8 cellular contexts compared by ENCODE assay signal in genomic region chr2:27016801-27017325, GRCh38. TPM values are rescaled to one million over a fixed set of nuclear protein-coding genes. Genes with fewer than 3 reads are reported as not detected.
DNase-seq lines count a peak whose midpoint lies in the region; ATAC-seq and TF ChIP-seq lines count a peak whose summit lies in the region.

No MANE protein-coding gene starts in this region.

- H3K27me3 ChIP-seq in CD4-positive, CD25-positive, alpha-beta regulatory T cell (ENCODE audit: control insufficient read depth, insufficient read depth, low read length), result no peaks in the 10 kb centered on the region
- H3K27me3 ChIP-seq in fibroblast of lung (ENCODE audit: control insufficient read depth, insufficient read depth, low read length) (no peaks in the 10 kb centered on the region), neural cell (ENCODE audit: insufficient read depth, low read depth, low read length) (no peaks in the 10 kb centered on the region)

- peak; percentile 29; the same call in 1 of the 2 replicates for TF ChIP-seq CTCF in HEK293 (tag by site-specific recombination; IDR thresholded peaks at IDR 0.05)
- peak; percentile 67 to 68 for TF ChIP-seq CTCF in fibroblast of lung (conservative IDR thresholded peaks at IDR 0.05 in 1 of 2, IDR thresholded peaks at IDR 0.05 in 1 of 2; ENCODE audit: low read depth in 1 of 2, low read length in 2 of 2)
- peak; percentile 71 for TF ChIP-seq CTCF in neural cell (IDR thresholded peaks at IDR 0.05; ENCODE audit: poor library complexity, severe bottlenecking)
- TF ChIP-seq CTCF in type B pancreatic cell (conservative IDR thresholded peaks at IDR 0.05), result peak; percentile 83

- no peak overlapping the region for H3K4me3 Mint-ChIP-seq in CD4-positive, CD25-positive, alpha-beta regulatory T cell
- no peak overlapping the region for H3K4me3 Mint-ChIP-seq in type B pancreatic cell

- no peaks in the 10 kb centered on the region for H3K4me1 Mint-ChIP-seq in CD4-positive, CD25-positive, alpha-beta regulatory T cell
- peaks cover 29% of the 10 kb centered on the region for H3K4me1 Mint-ChIP-seq in type B pancreatic cell (ENCODE audit: unreplicated experiment)

- H2AFZ ChIP-seq in fibroblast of lung (ENCODE audit: low read length) (no peak overlapping the region), neural cell (ENCODE audit: low read depth, low read length) (no peak overlapping the region)

- no peak overlapping the region for H3K4me2 ChIP-seq in fibroblast of lung (ENCODE audit: extremely low read depth, insufficient read depth, low read length)
- no peak overlapping the region for H3K4me2 ChIP-seq in neural cell (ENCODE audit: low read length)

- no peak for ATAC-seq in CD4-positive, CD25-positive, alpha-beta regulatory T cell (ENCODE audit: low read depth in 2 of 2)
- no peak for ATAC-seq in HG03175 (IDR thresholded peaks at IDR 0.05; ENCODE audit: unreplicated experiment)

- TF ChIP-seq RAD21 in neural cell (conservative IDR thresholded peaks at IDR 0.05), result peak; percentile 69

- no peaks in the 10 kb centered on the region for H3K79me2 ChIP-seq in fibroblast of lung (ENCODE audit: control insufficient read depth, insufficient read depth, low read length)
- no peaks in the 10 kb centered on the region for H3K79me2 ChIP-seq in neural cell (replicated peaks; ENCODE audit: insufficient read depth, low read length)

- no peak for TF ChIP-seq EP300 in neural cell (conservative IDR thresholded peaks at IDR 0.05; ENCODE audit: poor library complexity, severe bottlenecking)

- H3K9me3 ChIP-seq in CD4-positive, CD25-positive, alpha-beta regulatory T cell (ENCODE audit: control insufficient read depth in 2 of 2, low read length in 2 of 2), result no peaks in the 10 kb centered on the region
- no peaks in the 10 kb centered on the region for H3K9me3 ChIP-seq in HEK293 (ENCODE audit: control insufficient read depth, insufficient read depth, low read depth, low read length)
- no peaks in the 10 kb centered on the region for H3K9me3 ChIP-seq in fibroblast of lung (ENCODE audit: control insufficient read depth, insufficient read depth, low read depth, low read length)
- no peaks in the 10 kb centered on the region for H3K9me3 ChIP-seq in neural cell (ENCODE audit: low read length)

- no peaks in the 10 kb centered on the region for H3K9me2 ChIP-seq in neural cell (ENCODE audit: insufficient read depth, low read length)

- POLR2A ChIA-PET in HEK293 (lab: Yijun Ruan, JAX), result interaction anchor here (0.5 to 1.3 kb wide), 6 partner anchors 34 to 1427 kb away, joined by 3 to 12 read pairs (median 4); no protein-coding TSS in a partner anchor

- H3K27ac ChIP-seq in CD4-positive, CD25-positive, alpha-beta regulatory T cell (ENCODE audit: insufficient read depth, low read length, poor library complexity, severe bottlenecking), result no peak overlapping the region
- H3K27ac ChIP-seq in HEK293 (ENCODE audit: extremely low read depth, low read depth, low read length) (no peak overlapping the region), fibroblast of lung (ENCODE audit: insufficient read depth, low read length) (no peak overlapping the region), neural cell (ENCODE audit: low read length) (no peak overlapping the region)

- peak in 2 of 3 donors; percentile 10 to 65 for DNase-seq in CD4-positive, CD25-positive, alpha-beta regulatory T cell
- peak; percentile 66 for DNase-seq in NCI-H748 (lab: John Stamatoyannopoulos, UW; ENCODE audit: unreplicated experiment)
- peak; percentile 32 for DNase-seq in activated T-cell treated with anti-CD3 and anti-CD28 coated beads for 24 hours (ENCODE audit: low read depth)
- peak; percentile 63 to 80 for DNase-seq in fibroblast of lung (ENCODE audit: low read depth in 2 of 2)
- no peak for DNase-seq in type B pancreatic cell (ENCODE audit: extremely low spot score, unreplicated experiment)

- CTCF ChIA-PET in HEK293 (lab: Yijun Ruan, JAX), result interaction anchor here (0.6 to 10.1 kb wide), 43 partner anchors 9 to 892 kb away, joined by 3 to 307 read pairs (median 4); partner anchors contain the start of gene ABHD1

- H3K27ac Mint-ChIP-seq in CD4-positive, CD25-positive, alpha-beta regulatory T cell, result no peak overlapping the region
- H3K27ac Mint-ChIP-seq in type B pancreatic cell, result no peak overlapping the region

- no peaks in the 10 kb centered on the region for H3K36me3 ChIP-seq in CD4-positive, CD25-positive, alpha-beta regulatory T cell (ENCODE audit: control insufficient read depth, insufficient read depth, low read length)
- H3K36me3 ChIP-seq in HEK293 (ENCODE audit: control insufficient read depth in 2 of 2, insufficient read depth in 1 of 2, low read length in 2 of 2) (peaks cover 0 to 2% of the 10 kb centered on the region in 2 experiments; a peak in 1 of 3 replicates), fibroblast of lung (ENCODE audit: control insufficient read depth, insufficient read depth, low read length) (no peaks in the 10 kb centered on the region), neural cell (ENCODE audit: insufficient read depth, low read length) (no peaks in the 10 kb centered on the region)

- H3K9ac ChIP-seq in fibroblast of lung (ENCODE audit: insufficient read depth, low read length) (no peak overlapping the region), neural cell (ENCODE audit: low read length) (no peak overlapping the region)

- H4K20me1 ChIP-seq in fibroblast of lung (ENCODE audit: control insufficient read depth, extremely low read depth, insufficient read depth, low read length) (no peaks in the 10 kb centered on the region), neural cell (ENCODE audit: insufficient read depth) (no peaks in the 10 kb centered on the region)

- H3K4me1 ChIP-seq in CD4-positive, CD25-positive, alpha-beta regulatory T cell (ENCODE audit: control insufficient read depth, insufficient read depth, low read length, poor library complexity, severe bottlenecking), result no peaks in the 10 kb centered on the region
- H3K4me1 ChIP-seq in HEK293 (ENCODE audit: control insufficient read depth, insufficient read depth, low read length) (0 out of 2 replicates have a peak, but pooled peaks cover 3% of the 10 kb centered on the region), fibroblast of lung (ENCODE audit: control insufficient read depth, extremely low read depth, insufficient read depth, low read length) (peaks cover 18% of the 10 kb centered on the region)

- H3K36me3 Mint-ChIP-seq in CD4-positive, CD25-positive, alpha-beta regulatory T cell, result no peaks in the 10 kb centered on the region
- H3K36me3 Mint-ChIP-seq in type B pancreatic cell, result no peaks in the 10 kb centered on the region

- no peaks in the 10 kb centered on the region for H3K9me3 Mint-ChIP-seq in CD4-positive, CD25-positive, alpha-beta regulatory T cell
- no peaks in the 10 kb centered on the region for H3K9me3 Mint-ChIP-seq in type B pancreatic cell

- H3K27me3 Mint-ChIP-seq in CD4-positive, CD25-positive, alpha-beta regulatory T cell, result no peaks in the 10 kb centered on the region
- no peaks in the 10 kb centered on the region for H3K27me3 Mint-ChIP-seq in type B pancreatic cell

- no peak overlapping the region for H3K4me3 ChIP-seq in CD4-positive, CD25-positive, alpha-beta regulatory T cell (ENCODE audit: low read depth, low read length)
- H3K4me3 ChIP-seq in HEK293 (ENCODE audit: low read depth, low read length) (no peak overlapping the region), fibroblast of lung (replicated peaks in 1 of 4; ENCODE audit: control extremely low read depth in 1 of 4, insufficient read depth in 1 of 4, low read depth in 3 of 4, low read length in 4 of 4) (no peak overlapping the region), neural cell (ENCODE audit: low read length) (no peak overlapping the region)

- H3F3A ChIP-seq in neural cell (ENCODE audit: insufficient read depth, low read length, poor library complexity, severe bottlenecking), result no peaks in the 10 kb centered on the region

TF ChIP-seq in HEK293, 187 proteins besides CTCF, POLR2A, EP300 and RAD21 (continues in another document):
- TF ChIP-seq ZIC2 (tag by site-specific recombination; IDR thresholded peaks at IDR 0.05), result peak; percentile 80

TF ChIP-seq in neural cell, 6 proteins besides CTCF, POLR2A, EP300 and RAD21 (continues in another document):
- no peak for TF ChIP-seq EZH2 (IDR thresholded peaks at IDR 0.05; ENCODE audit: borderline replicate concordance, insufficient read depth, low read length, poor library complexity, severe bottlenecking)

RNA-seq across cellular contexts. Expression of gene TMEM214, which starts 15.9 kb away (rescaled TPM):
- 43.3 TPM for total RNA-seq in CD4-positive, CD25-positive, alpha-beta regulatory T cell
- 10 to 100 TPM; 17.6 to 21.9 (median 20.3) TPM for polyA plus RNA-seq in CD4-positive, CD25-positive, alpha-beta regulatory T cell
- total RNA-seq in fibroblast of lung (17.5 and 22.6 TPM in 2 replicates), type B pancreatic cell (ENCODE audit: low replicate concordance) (83.9 and 96.1 TPM in 2 replicates)
- polyA plus RNA-seq in fibroblast of lung (115 and 127 TPM in 2 replicates), neural cell (10.3 and 14.9 TPM in 2 replicates)
- 96.0 and 116 TPM in 2 replicates for polyA plus RNA-seq in fibroblast of lung (2012)
- polyA minus RNA-seq in fibroblast of lung (ENCODE audit: low replicate concordance) (777 and 782 TPM in 2 replicates), neural cell (14.6 TPM in 2 replicates)

RNA-seq across cellular contexts. Expression of gene AGBL5, which starts 34.6 kb away (rescaled TPM):
- 9.5 TPM for total RNA-seq in CD4-positive, CD25-positive, alpha-beta regulatory T cell
- polyA plus RNA-seq in CD4-positive, CD25-positive, alpha-beta regulatory T cell, result 10 to 100 TPM in 1 of 4 donors, 1 to 10 TPM in 3; 8.9 to 11.3 (median 9.2) TPM
- total RNA-seq in fibroblast of lung (19.8 TPM in 2 replicates), type B pancreatic cell (ENCODE audit: low replicate concordance) (24.3 and 57.3 TPM in 2 replicates)
- polyA plus RNA-seq in fibroblast of lung (20.9 and 26.1 TPM in 2 replicates), neural cell (34.3 and 39.1 TPM in 2 replicates)
- polyA plus RNA-seq in fibroblast of lung (2012), result 19.9 and 21.6 TPM in 2 replicates
- polyA minus RNA-seq in fibroblast of lung (ENCODE audit: low replicate concordance) (69.7 and 72.6 TPM in 2 replicates), neural cell (40.5 and 41.9 TPM in 2 replicates)

RNA-seq across cellular contexts. Expression of gene MAPRE3, which starts 46.4 kb away (rescaled TPM):
- 1.7 TPM for total RNA-seq in CD4-positive, CD25-positive, alpha-beta regulatory T cell
- polyA plus RNA-seq in CD4-positive, CD25-positive, alpha-beta regulatory T cell, result under 1 TPM; 0.38 to 0.92 (median 0.63) TPM
- 2.8 and 7.9 TPM in 2 replicates for total RNA-seq in fibroblast of lung
- 13.9 and 21.0 TPM in 2 replicates for polyA plus RNA-seq in fibroblast of lung
- polyA plus RNA-seq in fibroblast of lung (2012), result 18.9 and 29.1 TPM in 2 replicates
- 6.4 and 10.7 TPM in 2 replicates for polyA minus RNA-seq in fibroblast of lung (ENCODE audit: low replicate concordance)
- polyA plus RNA-seq in neural cell, result 69.2 and 87.1 TPM in 2 replicates
- 46.7 and 50.0 TPM in 2 replicates for polyA minus RNA-seq in neural cell
- 13.5 and 14.4 TPM in 2 replicates for total RNA-seq in type B pancreatic cell (ENCODE audit: low replicate concordance)

RNA-seq across cellular contexts. Expression of gene OST4, which starts 54.6 kb away (rescaled TPM):
- total RNA-seq in CD4-positive, CD25-positive, alpha-beta regulatory T cell, result 279 TPM
- polyA plus RNA-seq in CD4-positive, CD25-positive, alpha-beta regulatory T cell, result 1,000 to 10,000 TPM in 1 of 4 donors, 100 to 1,000 TPM in 3; 827 to 1,033 (median 916) TPM
- total RNA-seq in fibroblast of lung (479 and 505 TPM in 2 replicates), type B pancreatic cell (ENCODE audit: low replicate concordance) (298 and 401 TPM in 2 replicates)
- polyA plus RNA-seq in fibroblast of lung (1,054 and 1,265 TPM in 2 replicates), neural cell (263 and 292 TPM in 2 replicates)
- polyA plus RNA-seq in fibroblast of lung (2012), result 886 and 1,001 TPM in 2 replicates
- polyA minus RNA-seq in fibroblast of lung (ENCODE audit: low replicate concordance) (283 and 364 TPM in 2 replicates), neural cell (80.8 and 91.8 TPM in 2 replicates)

Comparison
In these comparisons a context has a peak if more than half of its experiments do, and no peak if none do; other contexts are left out.
1. CTCF ChIP-seq: peak in every context shown above with its lines; median percentile 83 in type B pancreatic cell; 71 in neural cell; 68 in fibroblast of lung; 29 in HEK293.